8 cellular contexts compared by ENCODE assay signal in the genomic region with DNA sequence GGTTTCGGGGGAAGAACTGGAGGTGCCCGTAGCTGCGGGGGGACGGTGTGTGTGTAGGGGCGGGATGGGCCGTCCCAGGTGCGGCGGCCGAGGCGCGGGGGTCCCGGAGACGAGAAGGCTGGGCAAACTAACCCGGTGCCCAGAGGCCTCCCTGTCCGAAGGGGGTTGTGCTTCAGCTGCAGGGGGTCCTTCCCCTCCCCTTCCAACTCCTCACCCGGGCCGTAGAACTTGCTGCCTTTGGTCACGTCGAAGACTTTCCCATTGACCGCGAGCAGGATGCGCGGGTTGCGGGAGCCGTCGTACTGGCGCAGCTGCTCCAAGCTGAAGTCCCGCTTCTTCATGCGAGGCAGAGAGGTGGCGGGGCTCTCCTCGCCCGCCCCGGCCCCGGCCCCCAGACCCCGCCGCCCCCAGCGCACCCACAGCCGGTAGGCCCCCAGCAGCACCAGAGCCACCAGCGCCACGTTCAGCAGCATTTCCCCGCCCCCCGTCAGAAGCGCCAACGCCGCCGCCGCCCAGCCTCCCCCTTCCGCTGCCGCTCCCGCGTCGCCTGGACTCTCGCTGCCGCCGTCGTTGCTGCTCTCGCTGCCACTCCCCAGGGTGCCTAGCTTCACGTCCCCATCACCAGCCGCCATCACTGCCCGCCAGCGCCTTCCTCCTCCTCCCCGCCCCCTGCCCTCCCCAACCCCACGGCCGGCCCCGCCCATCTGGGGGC. TPM values are rescaled to one million over a fixed set of nuclear protein-coding genes. Genes with fewer than 3 reads are reported as not detected.
DNase-seq lines count a peak whose midpoint lies in the region; ATAC-seq and TF ChIP-seq lines count a peak whose summit lies in the region.

A gene with protein sequence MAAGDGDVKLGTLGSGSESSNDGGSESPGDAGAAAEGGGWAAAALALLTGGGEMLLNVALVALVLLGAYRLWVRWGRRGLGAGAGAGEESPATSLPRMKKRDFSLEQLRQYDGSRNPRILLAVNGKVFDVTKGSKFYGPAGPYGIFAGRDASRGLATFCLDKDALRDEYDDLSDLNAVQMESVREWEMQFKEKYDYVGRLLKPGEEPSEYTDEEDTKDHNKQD (minus strand): TSS at position 655 of the 712 bp plus-strand sequence. CDS start 23 bp downstream, at position 632.

- H3K27me3 Mint-ChIP-seq in activated T-helper 1 cell treated with anti-CD3 and anti-CD28 coated beads, Interleukin-12 subunit alpha, Interleukin-12 subunit beta, Interleukin-2, Interleukin-4 antibody, amounts not matched to agents 30 ng/mL and 10 ng/mL and 1 ng/mL, durations not matched to agents 14 hours and 24 hours and 36 hours (ENCODE audit: insufficient read depth), result no peaks in the 10 kb centered on the region

- H3K14ac ChIP-seq in trophoblast cell (ENCODE audit: low read length), result peak within 1 kb of the TSS; percentile 94

- H4K8ac ChIP-seq in trophoblast cell (ENCODE audit: low read depth, low read length), result peak within 1 kb of the TSS; percentile 95

- peak within 1 kb of the TSS; percentile 80 for H2BK120ac ChIP-seq in trophoblast cell (ENCODE audit: insufficient read depth, low read length, poor library complexity)

- H2AFZ ChIP-seq in Karpas-422 (ENCODE audit: low read length), result peak within 1 kb of the TSS; percentile 88
- peak within 1 kb of the TSS; percentile 80 for H2AFZ ChIP-seq in trophoblast cell (ENCODE audit: insufficient read depth, low read length, poor library complexity)

- H3K4me2 ChIP-seq in Karpas-422 (ENCODE audit: low read depth, low read length, poor library complexity, severe bottlenecking), result peak within 1 kb of the TSS; percentile 88
- H3K4me2 ChIP-seq in trophoblast cell (ENCODE audit: low read length), result peak within 1 kb of the TSS; percentile 92

- H4K20me1 ChIP-seq in Karpas-422 (ENCODE audit: insufficient read depth, low read depth, low read length), result peaks cover 7% of the 10 kb centered on the region; the same call in 1 of the 2 replicates

- peaks cover 21% of the 10 kb centered on the region for H3K79me1 ChIP-seq in trophoblast cell (ENCODE audit: low read length)

- H3K9me3 ChIP-seq in Karpas-422 (ENCODE audit: low read length), result no peaks in the 10 kb centered on the region
- no peaks in the 10 kb centered on the region for H3K9me3 ChIP-seq in cardiac muscle cell (ENCODE audit: low read depth)
- H3K9me3 ChIP-seq in trophoblast cell (ENCODE audit: insufficient read depth, low read depth, low read length), result no peaks in the 10 kb centered on the region

- peak within 1 kb of the TSS; percentile 99 for H3K4ac ChIP-seq in trophoblast cell (ENCODE audit: low read depth, low read length)

- H3K79me2 ChIP-seq in Karpas-422 (ENCODE audit: low read length), result peaks cover 54% of the 10 kb centered on the region
- peaks cover 20% of the 10 kb centered on the region for H3K79me2 ChIP-seq in trophoblast cell (ENCODE audit: control insufficient read depth, insufficient read depth, low read length, poor library complexity)

- ATAC-seq in GM21447 (IDR thresholded peaks at IDR 0.05; ENCODE audit: unreplicated experiment), result peak; percentile 15

- no peaks in the 10 kb centered on the region for H3K9me3 Mint-ChIP-seq in activated T-helper 1 cell treated with anti-CD3 and anti-CD28 coated beads, Interleukin-12 subunit alpha, Interleukin-12 subunit beta, Interleukin-2, Interleukin-4 antibody, amounts not matched to agents 30 ng/mL and 10 ng/mL and 1 ng/mL, durations not matched to agents 14 hours and 24 hours and 36 hours

- peaks cover 31% of the 10 kb centered on the region for H3K4me1 Mint-ChIP-seq in activated T-helper 1 cell treated with anti-CD3 and anti-CD28 coated beads, Interleukin-12 subunit alpha, Interleukin-12 subunit beta, Interleukin-2, Interleukin-4 antibody, amounts not matched to agents 30 ng/mL and 10 ng/mL and 1 ng/mL, durations not matched to agents 14 hours and 24 hours and 36 hours (ENCODE audit: low read depth)

- no peaks in the 10 kb centered on the region for H3K9me2 ChIP-seq in Karpas-422 (replicated peaks; ENCODE audit: insufficient read depth, low read length)

- H3K4me1 ChIP-seq in Karpas-422 (ENCODE audit: low read length) (peaks cover 35% of the 10 kb centered on the region), cardiac muscle cell (ENCODE audit: low read depth) (peaks cover 8% of the 10 kb centered on the region), trophoblast cell (ENCODE audit: control insufficient read depth in 1 of 2, insufficient read depth in 2 of 2, low read length in 2 of 2) (peaks cover 0 to 6% of the 10 kb centered on the region in 2 experiments)

- H4K91ac ChIP-seq in trophoblast cell (ENCODE audit: low read depth, low read length), result peak within 1 kb of the TSS; percentile 89

- H3K23ac ChIP-seq in trophoblast cell (ENCODE audit: low read length), result no peak within 1 kb of the TSS

- H2BK5ac ChIP-seq in trophoblast cell (ENCODE audit: low read depth, low read length, poor library complexity), result peak within 1 kb of the TSS; percentile 85

- peak within 1 kb of the TSS; percentile 93 for H3K27ac Mint-ChIP-seq in activated T-helper 1 cell treated with anti-CD3 and anti-CD28 coated beads, Interleukin-12 subunit alpha, Interleukin-12 subunit beta, Interleukin-2, Interleukin-4 antibody, amounts not matched to agents 30 ng/mL and 10 ng/mL and 1 ng/mL, durations not matched to agents 14 hours and 24 hours and 36 hours

- no CpG with 5 or more reads among the region's 65 CpGs for WGBS in trophoblast cell (ENCODE audit: extremely low coverage, insufficient coverage, insufficient read length)

- H3K9ac ChIP-seq in Karpas-422 (ENCODE audit: low read length) (peak within 1 kb of the TSS; percentile 81), trophoblast cell (ENCODE audit: low read length) (peak within 1 kb of the TSS; percentile 95)

- no peaks in the 10 kb centered on the region for H3K27me3 ChIP-seq in Karpas-422 (ENCODE audit: low read length)
- H3K27me3 ChIP-seq in cardiac muscle cell, result no peaks in the 10 kb centered on the region
- no peaks in the 10 kb centered on the region for H3K27me3 ChIP-seq in trophoblast cell (ENCODE audit: insufficient read depth, low read length)

- DNase-seq in EL (peak; percentile 50), Karpas-422 (peak; percentile 80), cardiac muscle cell (ENCODE audit: low read depth in 1 of 2, low spot score in 1 of 2) (peak in 1 of 2 donors; percentile 37), trophoblast cell (peak in 1 of 2 donors; percentile 40), NCI-H2107 (lab: John Stamatoyannopoulos, UW) (no peak), GF-D8 (lab: John Stamatoyannopoulos, UW) (no peak)
- no peak for DNase-seq in activated T-helper 1 cell treated with anti-CD3 and anti-CD28 coated beads, Interleukin-12 subunit alpha, Interleukin-12 subunit beta, Interleukin-2, Interleukin-4 antibody, amounts not matched to agents 30 ng/mL and 10 ng/mL and 1 ng/mL, durations not matched to agents 14 hours and 24 hours and 36 hours (ENCODE audit: low spot score)

- H3K4me3 ChIP-seq in Karpas-422 (ENCODE audit: low read length) (peak within 1 kb of the TSS; percentile 73), cardiac muscle cell (peak within 1 kb of the TSS; percentile 74), trophoblast cell (ENCODE audit: low read depth, low read length) (peak within 1 kb of the TSS; percentile 96)

- peak within 1 kb of the TSS; percentile 96 for H3K4me3 Mint-ChIP-seq in activated T-helper 1 cell treated with anti-CD3 and anti-CD28 coated beads, Interleukin-12 subunit alpha, Interleukin-12 subunit beta, Interleukin-2, Interleukin-4 antibody, amounts not matched to agents 30 ng/mL and 10 ng/mL and 1 ng/mL, durations not matched to agents 14 hours and 24 hours and 36 hours

- H3K18ac ChIP-seq in trophoblast cell (ENCODE audit: low read length), result peak within 1 kb of the TSS; percentile 96

- H3K27ac ChIP-seq in Karpas-422 (ENCODE audit: low read length) (peak within 1 kb of the TSS; percentile 70), cardiac muscle cell (peak within 1 kb of the TSS; percentile 87), trophoblast cell (ENCODE audit: low read depth, low read length) (peak within 1 kb of the TSS; percentile 95)

- H4K12ac ChIP-seq in trophoblast cell (ENCODE audit: low read depth, low read length), result peak within 1 kb of the TSS; percentile 74

- H3K36me3 ChIP-seq in Karpas-422 (ENCODE audit: insufficient read depth, low read length) (peaks cover 28% of the 10 kb centered on the region), cardiac muscle cell (no peaks in the 10 kb centered on the region), trophoblast cell (ENCODE audit: control insufficient read depth in 1 of 2, insufficient read depth in 2 of 2, low read length in 2 of 2) (peaks cover 0 to 1% of the 10 kb centered on the region in 2 experiments)

- no peak for TF ChIP-seq CTCF in cardiac muscle cell (IDR thresholded peaks at IDR 0.05; ENCODE audit: low read depth, low read length)

- H2BK12ac ChIP-seq in trophoblast cell (ENCODE audit: low read length), result peak within 1 kb of the TSS; percentile 42

- peak within 1 kb of the TSS; percentile 79 for H2AK5ac ChIP-seq in trophoblast cell (ENCODE audit: low read length)

- peaks cover 18% of the 10 kb centered on the region for H3K36me3 Mint-ChIP-seq in activated T-helper 1 cell treated with anti-CD3 and anti-CD28 coated beads, Interleukin-12 subunit alpha, Interleukin-12 subunit beta, Interleukin-2, Interleukin-4 antibody, amounts not matched to agents 30 ng/mL and 10 ng/mL and 1 ng/mL, durations not matched to agents 14 hours and 24 hours and 36 hours (ENCODE audit: low read depth)

- intact Hi-C loops in activated T-helper 1 cell treated with anti-CD3 and anti-CD28 coated beads, Interleukin-12 subunit alpha, Interleukin-12 subunit beta, Interleukin-2, Interleukin-4 antibody, amounts not matched to agents 30 ng/mL and 10 ng/mL and 1 ng/mL, durations not matched to agents 14 hours and 24 hours and 36 hours (cut with micrococcal nuclease), result loop anchor here (1.0 to 10.0 kb wide), 5 partner anchors 226 to 505 kb away; partner anchors contain the start of genes HSPA4L, LARP1B and PLK4

RNA-seq across cellular contexts. Expression of the gene that starts here (rescaled TPM):
- 23.2 and 29.9 TPM in 2 replicates for total RNA-seq in Karpas-422 (2014; rRNA removed; shearing (Covaris generic); ENCODE audit: low replicate concordance)
- 43.4 and 45.8 TPM in 2 replicates for total RNA-seq in activated T-helper 1 cell treated with anti-CD3 and anti-CD28 coated beads, Interleukin-12 subunit alpha, Interleukin-12 subunit beta, Interleukin-2, Interleukin-4 antibody, amounts not matched to agents 30 ng/mL and 10 ng/mL and 1 ng/mL, durations not matched to agents 14 hours and 24 hours and 36 hours
- 14.0 and 17.7 TPM in 2 replicates for total RNA-seq in cardiac muscle cell
- polyA plus RNA-seq in cardiac muscle cell, result 38.9 and 39.2 TPM in 2 replicates
- polyA plus RNA-seq in trophoblast cell (2013), result 223 and 226 TPM in 2 replicates

Comparison
In these comparisons a context has a peak if more than half of its experiments do, and no peak if none do; other contexts are left out.
1. DNase-seq: peak in EL (single experiment) and Karpas-422 (single experiment); none in activated T-helper 1 cell treated with anti-CD3 and anti-CD28 coated beads, Interleukin-12 subunit alpha, Interleukin-12 subunit beta, Interleukin-2, Interleukin-4 antibody, amounts not matched to agents 30 ng/mL and 10 ng/mL and 1 ng/mL, durations not matched to agents 14 hours and 24 hours and 36 hours (single experiment), NCI-H2107 (single experiment) and GF-D8 (single experiment).
2. Peak in every context shown above with its lines, with median percentiles within 50 percentile points of each other: H3K27ac ChIP-seq and H3K4me3 ChIP-seq.